10 cellular contexts compared by ENCODE assay signal in genomic region chr1:151158311-151158710, GRCh38. TPM values are rescaled to one million over a fixed set of nuclear protein-coding genes. Genes with fewer than 3 reads are reported as not detected.
A peak's percentile ranks its signal among the peaks of the same experiment; 100 is the strongest.
DNase-seq lines count a peak whose midpoint lies in the region; ATAC-seq and TF ChIP-seq lines count a peak whose summit lies in the region.
"Had no signal": no experiment of that assay in that cellular context is flagged by ENCODE, and none has a peak within 500 bp of the region (broad histone marks: within the 10 kb centered on the region; RNA-seq: fewer than 3 reads in every experiment).

No MANE protein-coding gene starts in this region.

- 64% methylated on average over 6 of the region's 6 CpGs for WGBS in prostate gland

- intact Hi-C loops in prostate gland (cut with DNase I): loop anchor here (5.0 kb wide), 2 partner anchors 56 to 136 kb away; no protein-coding TSS in a partner anchor

- H4K20me1 ChIP-seq in BLaER1: no peaks in the 10 kb centered on the region

- H3K27me3 ChIP-seq in BLaER1 (no peaks in the 10 kb centered on the region), prostate gland (replicated peaks; ENCODE audit: insufficient read depth) (no peaks in the 10 kb centered on the region)

- H3K4me2 ChIP-seq in BLaER1: peak overlapping the region; percentile 95

- no peaks in the 10 kb centered on the region for H3K9me3 Mint-ChIP-seq in T-cell
- no peaks in the 10 kb centered on the region for H3K9me3 Mint-ChIP-seq in activated naive CD4-positive, alpha-beta T cell treated with anti-CD3 and anti-CD28 coated beads, Interleukin-2, amount 10 ng/mL, durations not matched to agents 7 days and 5 days

- POLR2A ChIA-PET in T-cell (lab: Charles Lee): interaction anchor here in 1 of 2 donors (0.7 kb wide), 1 partner anchor 391 kb away, joined by 7 read pairs; no protein-coding TSS in a partner anchor

- H3K27me3 Mint-ChIP-seq in T-cell: no peaks in the 10 kb centered on the region
- no peaks in the 10 kb centered on the region for H3K27me3 Mint-ChIP-seq in activated naive CD4-positive, alpha-beta T cell treated with anti-CD3 and anti-CD28 coated beads, Interleukin-2, amount 10 ng/mL, durations not matched to agents 7 days and 5 days

- peaks cover 59 to 77% (median 71%) of the 10 kb centered on the region in 3 donors for H3K4me1 Mint-ChIP-seq in T-cell
- peaks cover 69% of the 10 kb centered on the region for H3K4me1 Mint-ChIP-seq in activated naive CD4-positive, alpha-beta T cell treated with anti-CD3 and anti-CD28 coated beads, Interleukin-2, amount 10 ng/mL, durations not matched to agents 7 days and 5 days

- H3K36me3 Mint-ChIP-seq in T-cell: peaks cover 27% of the 10 kb centered on the region
- peaks cover 53% of the 10 kb centered on the region for H3K36me3 Mint-ChIP-seq in activated naive CD4-positive, alpha-beta T cell treated with anti-CD3 and anti-CD28 coated beads, Interleukin-2, amount 10 ng/mL, durations not matched to agents 7 days and 5 days

- H3K36me3 ChIP-seq in BLaER1 (peaks cover 19% of the 10 kb centered on the region), prostate gland (peaks cover 0 to 8% of the 10 kb centered on the region in 2 donors)

- H3K27ac ChIP-seq in BLaER1: peak overlapping the region; percentile 86
- H3K27ac ChIP-seq in skin epidermis: peak overlapping the region in 13 of 21 experiments; percentile 7 to 93 (median 68)
- H3K27ac ChIP-seq in prostate gland: no peak overlapping the region

- H3K4me1 ChIP-seq in BLaER1: peaks cover 59% of the 10 kb centered on the region
- H3K4me1 ChIP-seq in prostate gland (replicated peaks): no peaks in the 10 kb centered on the region

- H3K9me3 ChIP-seq in BLaER1: no peaks in the 10 kb centered on the region
- H3K9me3 ChIP-seq in prostate gland: no peaks in the 10 kb centered on the region

- DNase-seq in T-cell (peak in 1 of 34 experiments; percentile 9), prostate gland (ENCODE audit: low spot score) (no peak), Kasumi-1 (lab: John Stamatoyannopoulos, UW) (no peak), NCI-H187 (lab: John Stamatoyannopoulos, UW) (no peak)
- DNase-seq in activated naive CD4-positive, alpha-beta T cell treated with anti-CD3 and anti-CD28 coated beads, Interleukin-2, amount 10 ng/mL, durations not matched to agents 7 days and 5 days: no peak
- DNase-seq: NCI-H1417 treated with DMSO at 0.1 percent for 48 hours, trophoblast cell had no signal

- ATAC-seq in T-cell (replicated peaks in 1 of 4): no peak
- ATAC-seq in HG03095 (IDR thresholded peaks at IDR 0.05; ENCODE audit: unreplicated experiment): no peak

- no peak overlapping the region for H3K9ac ChIP-seq in BLaER1

- peak overlapping the region; percentile 99 to 100 (median 100) for H3K4me3 Mint-ChIP-seq in T-cell
- H3K4me3 Mint-ChIP-seq in activated naive CD4-positive, alpha-beta T cell treated with anti-CD3 and anti-CD28 coated beads, Interleukin-2, amount 10 ng/mL, durations not matched to agents 7 days and 5 days: peak overlapping the region; percentile 97

- peak overlapping the region; percentile 97 to 100 for H3K27ac Mint-ChIP-seq in T-cell
- peak overlapping the region; percentile 94 for H3K27ac Mint-ChIP-seq in activated naive CD4-positive, alpha-beta T cell treated with anti-CD3 and anti-CD28 coated beads, Interleukin-2, amount 10 ng/mL, durations not matched to agents 7 days and 5 days

- H3K4me3 ChIP-seq in BLaER1: peak overlapping the region; percentile 71
- peak overlapping the region in 4 of 7 experiments; percentile 5 to 43 (median 42) for H3K4me3 ChIP-seq in skin epidermis
- no peak overlapping the region for H3K4me3 ChIP-seq in prostate gland

- no peak for TF ChIP-seq CTCF in prostate gland (IDR thresholded peaks at IDR 0.05)

- TF ChIP-seq POLR2A in prostate gland (IDR thresholded peaks at IDR 0.05): no peak

- CTCF ChIA-PET in T-cell (lab: Charles Lee): interaction anchor here (0.6 to 5.1 kb wide), 4 partner anchors 15 to 134 kb away, joined by 3 to 144 read pairs (median 16); no protein-coding TSS in a partner anchor
- CTCF ChIA-PET in activated naive CD4-positive, alpha-beta T cell treated with anti-CD3 and anti-CD28 coated beads, Interleukin-2, amount 10 ng/mL, durations not matched to agents 7 days and 5 days (lab: Charles Lee): interaction anchor here (1.9 to 8.9 kb wide), 2 partner anchors 58 to 94 kb away, joined by 7 to 160 read pairs; no protein-coding TSS in a partner anchor

RNA-seq across cellular contexts. Expression of gene TNFAIP8L2, which starts 1.9 kb away (rescaled TPM):
- total RNA-seq in T-cell (10 to 100 TPM in 3 of 5 donors, 1 to 10 TPM in 2; 3.7 to 41.2 (median 38.8) TPM), prostate gland (1 to 10 TPM; 1.5 to 2.1 TPM)

RNA-seq across cellular contexts. Expression of gene LYSMD1, which starts 7.4 kb away (rescaled TPM):
- total RNA-seq in T-cell: 1 to 10 TPM in 3 of 5 donors, under 1 TPM in 2; 0.68 to 3.2 (median 2.3) TPM
- total RNA-seq in prostate gland: 10 to 100 TPM in 1 of 2 donors, 1 to 10 TPM in 1; 7.3 to 19.3 TPM

RNA-seq across cellular contexts. Expression of gene SCNM1, which starts 7.6 kb away (rescaled TPM):
- total RNA-seq in T-cell (10 to 100 TPM; 35.4 to 60.4 (median 52.4) TPM), prostate gland (10 to 100 TPM; 25.1 to 39.5 TPM)

RNA-seq across cellular contexts. Expression of gene SEMA6C, which starts 11.9 kb away (rescaled TPM):
- total RNA-seq in T-cell (10 to 100 TPM in 1 of 5 donors, 1 to 10 TPM in 4; 2.5 to 11.5 (median 8.5) TPM), prostate gland (100 to 1,000 TPM in 1 of 2 donors, 1 to 10 TPM in 1; 4.1 to 173 TPM)

RNA-seq across cellular contexts. Expression of gene TMOD4, which starts 17.5 kb away (rescaled TPM):
- 1 to 10 TPM; 1.9 to 6.2 (median 5.3) TPM for total RNA-seq in T-cell
- 1 to 10 TPM in 1 of 2 donors, not detected in 1; 1.7 TPM for total RNA-seq in prostate gland

Comparison
In these comparisons a context has a peak if more than half of its experiments do, and no peak if none do; other contexts are left out.
1. H3K27ac ChIP-seq: peak in BLaER1 (single experiment) and skin epidermis (13 of 21); none in prostate gland (0 of 2).
2. H3K4me3 ChIP-seq: peak in BLaER1 (single experiment) and skin epidermis (4 of 7); none in prostate gland (0 of 2).